In genomic region chr11:83766932-83767331, GRCh38 we compare ENCODE assay signal across 26 cellular contexts.
"Had no signal": no experiment of that assay in that cellular context is flagged by ENCODE, and none has a peak within 500 bp of the region (broad histone marks: within the 10 kb centered on the region; RNA-seq: fewer than 3 reads in every experiment).

No MANE protein-coding gene starts in this region.

- H3K4me3 ChIP-seq: colonic mucosa, esophagus squamous epithelium, gastrocnemius medialis, heart right ventricle, left lung, lower lobe of right lung, mucosa of descending colon had no signal

- ATAC-seq: effector memory CD8-positive, alpha-beta T cell; esophagus mucosa; gastrocnemius medialis; heart right ventricle; left cardiac atrium; left lung; left ventricle myocardium superior; lower lobe of right lung; mucosa of descending colon had no signal

- FAIRE-seq: endometrium, islet of Langerhans, keratinocyte had no signal

- DNase-seq: colonic mucosa; cortex of kidney; effector CD8-positive, alpha-beta T cell; effector memory CD8-positive, alpha-beta T cell; endodermal cell; erythroblast; esophagus squamous epithelium; foreskin fibroblast; foreskin melanocyte; gastrocnemius medialis; glutamatergic neuron; head of caudate nucleus; heart right ventricle; hippocampal formation; left cardiac atrium; left lung; left ventricle myocardium superior; lower lobe of right lung; mesenchymal stem cell; mucosa of descending colon; naive B cell had no signal

- H3K27ac ChIP-seq: colonic mucosa, epithelial cell of prostate, esophagus squamous epithelium, gastrocnemius medialis, heart right ventricle, left lung, lower lobe of right lung had no signal

- H3K9me3 ChIP-seq: colonic mucosa, esophagus squamous epithelium, gastrocnemius medialis, heart right ventricle, left lung, lower lobe of right lung, mucosa of descending colon had no signal

- H3K36me3 ChIP-seq: colonic mucosa, esophagus squamous epithelium, gastrocnemius medialis, heart right ventricle, left lung, lower lobe of right lung had no signal

- H3K27me3 ChIP-seq: colonic mucosa, esophagus squamous epithelium, gastrocnemius medialis, heart right ventricle, left lung had no signal

- H3K4me1 ChIP-seq: colonic mucosa, esophagus squamous epithelium, gastrocnemius medialis, heart right ventricle, left lung, lower lobe of right lung had no signal
